18 cellular contexts compared by ENCODE assay signal in the genomic region with DNA sequence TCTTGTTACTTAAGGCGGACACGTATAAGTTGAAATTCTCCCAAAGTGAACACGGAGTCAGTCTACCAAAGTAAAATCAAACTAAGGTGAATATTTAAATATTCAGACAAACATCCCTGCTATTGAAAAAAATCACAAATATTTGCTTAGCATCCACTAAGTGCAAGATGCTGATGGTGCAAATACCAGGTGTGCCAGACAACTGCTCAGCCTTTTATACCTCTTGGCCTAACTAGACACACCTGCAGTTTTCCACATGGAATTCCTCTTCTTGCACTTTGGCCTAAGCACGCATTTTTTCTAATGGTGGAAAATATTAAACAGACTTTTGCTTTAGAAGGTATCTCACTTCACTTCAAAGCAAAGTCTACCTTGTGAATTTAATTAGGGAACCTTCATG.
A peak's percentile ranks its signal among the peaks of the same experiment; 100 is the strongest.
DNase-seq lines count a peak whose midpoint lies in the region; ATAC-seq lines count a peak whose summit lies in the region.
"Had no signal": no experiment of that assay in that cellular context is flagged by ENCODE, and none has a peak within 500 bp of the region (broad histone marks: within the 10 kb centered on the region; RNA-seq: fewer than 3 reads in every experiment).

No MANE protein-coding gene starts in this region.

- H3K36me3 Mint-ChIP-seq in activated naive CD4-positive, alpha-beta T cell treated with anti-CD3 and anti-CD28 coated beads, Interleukin-2, amount 50 U/mL, for 24 hours: peaks cover 9% of the 10 kb centered on the region
- H3K36me3 Mint-ChIP-seq in activated naive CD4-positive, alpha-beta T cell treated with anti-CD3 and anti-CD28 coated beads, Interleukin-2, amount 50 U/mL, for 72 hours: peaks cover 0 to 20% of the 10 kb centered on the region in 2 donors
- peaks cover 7% of the 10 kb centered on the region for H3K36me3 Mint-ChIP-seq in activated naive CD8-positive, alpha-beta T cell treated with anti-CD3 and anti-CD28 coated beads, Interleukin-2, amount 50 U/mL, for 24 hours (ENCODE audit: low read depth)
- H3K36me3 Mint-ChIP-seq in stimulated activated memory B cell treated with anti-CD40 and anti-IgM and Interleukin-4, amounts not matched to agents 10 μg/mL and 1 μg/mL and 100 μg/mL, for 72 hours: no peaks in the 10 kb centered on the region

- no peaks in the 10 kb centered on the region for H3K27me3 Mint-ChIP-seq in activated naive CD4-positive, alpha-beta T cell treated with anti-CD3 and anti-CD28 coated beads, Interleukin-2, amount 50 U/mL, for 24 hours
- no peaks in the 10 kb centered on the region for H3K27me3 Mint-ChIP-seq in activated naive CD8-positive, alpha-beta T cell treated with anti-CD3 and anti-CD28 coated beads, Interleukin-2, amount 50 U/mL, for 24 hours
- H3K27me3 Mint-ChIP-seq in stimulated activated memory B cell treated with anti-CD40 and anti-IgM and Interleukin-4, amounts not matched to agents 10 μg/mL and 1 μg/mL and 100 μg/mL, for 72 hours: no peaks in the 10 kb centered on the region

- peaks cover 75% of the 10 kb centered on the region for H3K4me1 Mint-ChIP-seq in activated naive CD4-positive, alpha-beta T cell treated with anti-CD3 and anti-CD28 coated beads, Interleukin-2, amount 50 U/mL, for 24 hours
- H3K4me1 Mint-ChIP-seq in activated naive CD8-positive, alpha-beta T cell treated with anti-CD3 and anti-CD28 coated beads, Interleukin-2, amount 50 U/mL, for 24 hours: peaks cover 70% of the 10 kb centered on the region
- peaks cover 26% of the 10 kb centered on the region for H3K4me1 Mint-ChIP-seq in stimulated activated memory B cell treated with anti-CD40 and anti-IgM and Interleukin-4, amounts not matched to agents 10 μg/mL and 1 μg/mL and 100 μg/mL, for 72 hours

- H3K4me3 Mint-ChIP-seq in activated naive CD4-positive, alpha-beta T cell treated with anti-CD3 and anti-CD28 coated beads, Interleukin-2, amount 50 U/mL, for 24 hours: peak overlapping the region; percentile 11
- peak overlapping the region; percentile 42 for H3K4me3 Mint-ChIP-seq in activated naive CD8-positive, alpha-beta T cell treated with anti-CD3 and anti-CD28 coated beads, Interleukin-2, amount 50 U/mL, for 24 hours
- H3K4me3 Mint-ChIP-seq in stimulated activated memory B cell treated with anti-CD40 and anti-IgM and Interleukin-4, amounts not matched to agents 10 μg/mL and 1 μg/mL and 100 μg/mL, for 72 hours: no peak overlapping the region

- no peaks in the 10 kb centered on the region for H3K9me3 Mint-ChIP-seq in activated naive CD4-positive, alpha-beta T cell treated with anti-CD3 and anti-CD28 coated beads, Interleukin-2, amount 50 U/mL, for 24 hours
- H3K9me3 Mint-ChIP-seq in activated naive CD4-positive, alpha-beta T cell treated with anti-CD3 and anti-CD28 coated beads, Interleukin-2, amount 50 U/mL, for 72 hours: no peaks in the 10 kb centered on the region
- H3K9me3 Mint-ChIP-seq in activated naive CD8-positive, alpha-beta T cell treated with anti-CD3 and anti-CD28 coated beads, Interleukin-2, amount 50 U/mL, for 24 hours: no peaks in the 10 kb centered on the region
- H3K9me3 Mint-ChIP-seq in stimulated activated memory B cell treated with anti-CD40 and anti-IgM and Interleukin-4, amounts not matched to agents 10 μg/mL and 1 μg/mL and 100 μg/mL, for 72 hours: no peaks in the 10 kb centered on the region

- H3K27ac Mint-ChIP-seq in activated naive CD4-positive, alpha-beta T cell treated with anti-CD3 and anti-CD28 coated beads, Interleukin-2, amount 50 U/mL, for 24 hours: peak overlapping the region; percentile 72
- H3K27ac Mint-ChIP-seq in activated naive CD4-positive, alpha-beta T cell treated with anti-CD3 and anti-CD28 coated beads, Interleukin-2, amount 50 U/mL, for 72 hours: no peak overlapping the region
- peak overlapping the region; percentile 52 for H3K27ac Mint-ChIP-seq in activated naive CD8-positive, alpha-beta T cell treated with anti-CD3 and anti-CD28 coated beads, Interleukin-2, amount 50 U/mL, for 24 hours
- H3K27ac Mint-ChIP-seq in stimulated activated memory B cell treated with anti-CD40 and anti-IgM and Interleukin-4, amounts not matched to agents 10 μg/mL and 1 μg/mL and 100 μg/mL, for 72 hours: peak overlapping the region; percentile 22

- ATAC-seq in activated naive CD4-positive, alpha-beta T cell treated with anti-CD3 and anti-CD28 coated beads, Interleukin-2, amount 50 U/mL, for 72 hours: no peak
- ATAC-seq in activated naive CD8-positive, alpha-beta T cell treated with anti-CD3 and anti-CD28 coated beads, Interleukin-2, amount 50 U/mL, for 24 hours: no peak
- no peak for ATAC-seq in stimulated activated memory B cell treated with anti-CD40 and anti-IgM and Interleukin-4, amounts not matched to agents 10 μg/mL and 1 μg/mL and 100 μg/mL, for 72 hours
- ATAC-seq: PC-3 had no signal

- DNase-seq in activated naive CD4-positive, alpha-beta T cell treated with anti-CD3 and anti-CD28 coated beads, Interleukin-2, amount 50 U/mL, for 72 hours (ENCODE audit: low spot score in 2 of 2): no peak
- peak; percentile 37 for DNase-seq in NCI-H69 (lab: John Stamatoyannopoulos, UW)
- DNase-seq in activated naive CD8-positive, alpha-beta T cell treated with anti-CD3 and anti-CD28 coated beads, Interleukin-2, amount 50 U/mL, for 24 hours: no peak
- DNase-seq in stimulated activated CD4-positive, alpha-beta T cell treated with anti-CD3 and anti-CD28 coated beads, Interleukin-2, amount 100 ng/mL, for 24 hours: no peak
- no peak for DNase-seq in GF-D8 (lab: John Stamatoyannopoulos, UW)
- DNase-seq: foreskin melanocyte; hypothalamus; NCI-H524; nucleus accumbens; PC-3; retina; SHP77; spleen; stimulated activated CD4-positive, alpha-beta T cell treated with anti-CD3 and anti-CD28 coated beads, Interleukin-4, amount 100 ng/mL, for 4 hours; upper lobe of left lung; WERI-Rb-1 had no signal

Comparison
In these comparisons a context has a peak if more than half of its experiments do, and no peak if none do; other contexts are left out.
1. H3K27ac Mint-ChIP-seq: peak in activated naive CD4-positive, alpha-beta T cell treated with anti-CD3 and anti-CD28 coated beads, Interleukin-2, amount 50 U/mL, for 24 hours (single experiment), activated naive CD8-positive, alpha-beta T cell treated with anti-CD3 and anti-CD28 coated beads, Interleukin-2, amount 50 U/mL, for 24 hours (single experiment) and stimulated activated memory B cell treated with anti-CD40 and anti-IgM and Interleukin-4, amounts not matched to agents 10 μg/mL and 1 μg/mL and 100 μg/mL, for 72 hours (single experiment); none in activated naive CD4-positive, alpha-beta T cell treated with anti-CD3 and anti-CD28 coated beads, Interleukin-2, amount 50 U/mL, for 72 hours (0 of 2).